In the genomic region with DNA sequence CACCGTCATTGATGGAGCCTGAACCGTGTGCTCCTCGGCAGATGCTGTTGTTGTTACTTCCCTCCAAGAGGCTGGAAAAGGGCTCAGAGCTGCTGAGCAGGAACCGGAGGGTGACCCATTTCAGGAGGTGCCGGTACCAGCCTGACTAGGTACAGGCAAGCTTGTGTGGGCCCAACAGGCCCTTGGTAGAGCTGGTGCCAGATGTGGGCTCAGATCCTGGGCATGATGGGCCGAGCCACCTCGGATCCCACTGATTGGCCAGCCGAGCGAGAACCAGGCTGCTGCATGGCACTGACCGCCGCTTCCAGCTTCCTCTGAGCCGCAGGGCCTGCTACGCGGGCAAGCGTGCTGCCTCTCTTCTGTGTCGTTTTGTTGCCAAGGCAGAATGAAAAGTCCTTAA, we compare ENCODE assay signal across 15 cellular contexts. TPM values are rescaled to one million over a fixed set of nuclear protein-coding genes. Genes with fewer than 3 reads are reported as not detected.
DNase-seq lines count a peak whose midpoint lies in the region; ATAC-seq and TF ChIP-seq lines count a peak whose summit lies in the region.
"Had no signal": no experiment of that assay in that cellular context is flagged by ENCODE, and none has a peak within 500 bp of the region (broad histone marks: within the 10 kb centered on the region; RNA-seq: fewer than 3 reads in every experiment).

No MANE protein-coding gene starts in this region.

- TF ChIP-seq CTCF in Peyer's patch (IDR thresholded peaks at IDR 0.05) = no peak
- no peak for TF ChIP-seq CTCF in left lung (IDR thresholded peaks at IDR 0.05)
- TF ChIP-seq CTCF in tibial artery (IDR thresholded peaks at IDR 0.05) = no peak

- H3K27ac ChIP-seq in Peyer's patch (no peak overlapping the region), left lung (peak overlapping the region; percentile 88 to 90), tibial artery (no peak overlapping the region)
- H3K27ac ChIP-seq: WERI-Rb-1 had no signal

- DNase-seq in cardiac septum (ENCODE audit: low spot score) = peak; percentile 50
- DNase-seq in left cardiac atrium = no peak
- DNase-seq in Peyer's patch = peak in 2 of 3 donors; percentile 37 to 44
- peak in 1 of 2 donors; percentile 28 for DNase-seq in left lung
- peak; percentile 19 to 51 for DNase-seq in tibial artery
- no peak for DNase-seq in NCI-H1105 (lab: John Stamatoyannopoulos, UW)
- DNase-seq: activated T-cell treated with anti-CD3 and anti-CD28 coated beads, Interleukin-2, amount 50 U/mL, for 72 hours; effector CD4-positive, alpha-beta T cell; GOT3; mesenchymal stem cell; stimulated activated CD4-positive, alpha-beta T cell treated with anti-CD3 and anti-CD28 coated beads, Interleukin-15, amount 100 ng/mL, for 24 hours; WERI-Rb-1 had no signal

- no peak for TF ChIP-seq POLR2A in Peyer's patch (IDR thresholded peaks at IDR 0.05)

- intact Hi-C loops in cardiac septum (cut with DNase I) = no loop called here
- intact Hi-C loops in left cardiac atrium (cut with DNase I) = no loop called here
- intact Hi-C loops in left lung (cut with DNase I) = no loop called here
- intact Hi-C loops in tibial artery (cut with DNase I; ENCODE audit: low total_unique reads) = no loop called here

- H3K9me3 ChIP-seq in Peyer's patch (no peaks in the 10 kb centered on the region), left lung (no peaks in the 10 kb centered on the region), tibial artery (no peaks in the 10 kb centered on the region)

- H3K4me3 ChIP-seq in Peyer's patch (no peak overlapping the region), left lung (no peak overlapping the region), tibial artery (no peak overlapping the region)
- H3K4me3 ChIP-seq: SK-N-MC had no signal

- ATAC-seq in left cardiac atrium = no peak
- ATAC-seq in left lung = no peak
- ATAC-seq in GM19397 (IDR thresholded peaks at IDR 0.05; ENCODE audit: unreplicated experiment) = no peak
- no peak for ATAC-seq in HG02840 (IDR thresholded peaks at IDR 0.05; ENCODE audit: low FRiP score, unreplicated experiment)
- ATAC-seq: activated T-cell treated with anti-CD3 and anti-CD28 coated beads, Interleukin-2, amount 50 U/mL, for 72 hours had no signal

- peaks cover 0 to 33% (median 27%) of the 10 kb centered on the region in 4 donors for H3K4me1 ChIP-seq in Peyer's patch
- peaks cover 29 to 54% of the 10 kb centered on the region in 2 donors for H3K4me1 ChIP-seq in left lung
- peaks cover 0 to 27% (median 9%) of the 10 kb centered on the region in 4 donors for H3K4me1 ChIP-seq in tibial artery

- no peaks in the 10 kb centered on the region for H3K27me3 ChIP-seq in Peyer's patch
- H3K27me3 ChIP-seq in left lung = no peaks in the 10 kb centered on the region
- no peaks in the 10 kb centered on the region for H3K27me3 ChIP-seq in tibial artery

- H3K36me3 ChIP-seq in Peyer's patch (peaks cover 0 to 69% (median 0%) of the 10 kb centered on the region in 3 donors), left lung (peaks cover 0 to 79% of the 10 kb centered on the region in 2 donors), tibial artery (peaks cover 24 to 84% (median 64%) of the 10 kb centered on the region in 3 donors)

RNA-seq across cellular contexts. Expression of a gene that starts 33.7 kb away (rescaled TPM):
- total RNA-seq in cardiac septum = 16.1 TPM
- total RNA-seq in left cardiac atrium = 10 to 100 TPM; 14.4 to 22.9 TPM
- total RNA-seq in Peyer's patch = 10 to 100 TPM; 13.0 to 76.7 (median 18.6) TPM
- total RNA-seq in left lung = 10 to 100 TPM; 20.4 to 27.3 TPM

RNA-seq across cellular contexts. Expression of a gene that starts 33.9 kb away (rescaled TPM):
- 13.5 TPM for total RNA-seq in cardiac septum
- total RNA-seq in left cardiac atrium = 10 to 100 TPM in 1 of 2 donors, 1 to 10 TPM in 1; 8.5 to 11.5 TPM
- total RNA-seq in Peyer's patch = 10 to 100 TPM in 1 of 4 donors, 1 to 10 TPM in 2, under 1 TPM in 1; 0.95 to 17.3 (median 1.5) TPM
- total RNA-seq in left lung = 1 to 10 TPM; 5.3 to 6.8 TPM

Comparison
In these comparisons a context has a peak if more than half of its experiments do, and no peak if none do; other contexts are left out.
1. DNase-seq: peak in cardiac septum (single experiment), Peyer's patch (2 of 3) and tibial artery (2 of 2); none in left cardiac atrium (single experiment) and NCI-H1105 (single experiment).
2. H3K27ac ChIP-seq: peak in left lung (2 of 2); none in Peyer's patch (0 of 4) and tibial artery (0 of 2).